ENCODE assay signal across 23 cellular contexts in genomic region chr18:50706199-50706598, GRCh38.
DNase-seq lines count a peak whose midpoint lies in the region; ATAC-seq, FAIRE-seq and TF ChIP-seq lines count a peak whose summit lies in the region.
"Had no signal": no experiment of that assay in that cellular context is flagged by ENCODE, and none has a peak within 500 bp of the region (broad histone marks: within the 10 kb centered on the region; RNA-seq: fewer than 3 reads in every experiment).

No MANE protein-coding gene starts in this region.

- peaks cover 3% of the 10 kb centered on the region for H3K27me3 Mint-ChIP-seq in activated CD4-positive, alpha-beta T cell treated with anti-CD3 and anti-CD28 coated beads for 36 hours
- peaks cover 9% of the 10 kb centered on the region for H3K27me3 Mint-ChIP-seq in chondrocyte (ENCODE audit: low read depth)
- H3K27me3 Mint-ChIP-seq: activated CD4-positive, alpha-beta memory T cell treated with anti-CD3 and anti-CD28 coated beads, Interleukin-2, amount 10 ng/mL, durations not matched to agents 7 days and 5 days had no signal

- H3K36me3 Mint-ChIP-seq in activated CD4-positive, alpha-beta T cell treated with anti-CD3 and anti-CD28 coated beads for 36 hours (ENCODE audit: low read depth) = no peaks in the 10 kb centered on the region
- no peaks in the 10 kb centered on the region for H3K36me3 Mint-ChIP-seq in chondrocyte (ENCODE audit: low read depth)
- H3K36me3 Mint-ChIP-seq: CD14-positive monocyte; stimulated activated memory B cell treated with anti-CD40 and anti-IgM and Interleukin-4, amounts not matched to agents 10 μg/mL and 1 μg/mL and 100 μg/mL, for 72 hours had no signal

- no peaks in the 10 kb centered on the region for H3K9me2 ChIP-seq in neural cell (ENCODE audit: insufficient read depth, low read length)

- no peak for FAIRE-seq in GM19239 (lab: Jason Lieb, UNC)
- FAIRE-seq: small intestine had no signal

- no peak overlapping the region for H2AFZ ChIP-seq in neural cell (ENCODE audit: low read depth, low read length)

- CTCF ChIA-PET in activated CD4-positive, alpha-beta T cell treated with anti-CD3 and anti-CD28 coated beads for 36 hours (lab: Charles Lee) = no interaction called here

- H3K4me3 ChIP-seq in neural cell (ENCODE audit: low read length) = no peak overlapping the region
- H3K4me3 ChIP-seq: lung, suprapubic skin, uterus had no signal

- H3K27ac ChIP-seq in neural cell (ENCODE audit: low read length) = no peak overlapping the region
- H3K27ac ChIP-seq: suprapubic skin, uterus had no signal

- no peak overlapping the region for H3K27ac Mint-ChIP-seq in activated CD4-positive, alpha-beta T cell treated with anti-CD3 and anti-CD28 coated beads for 36 hours
- H3K27ac Mint-ChIP-seq in chondrocyte (ENCODE audit: unreplicated experiment) = no peak overlapping the region
- H3K27ac Mint-ChIP-seq: activated CD4-positive, alpha-beta memory T cell treated with anti-CD3 and anti-CD28 coated beads, Interleukin-2, amount 10 ng/mL, durations not matched to agents 7 days and 5 days; CD14-positive monocyte; stimulated activated memory B cell treated with anti-CD40 and anti-IgM and Interleukin-4, amounts not matched to agents 10 μg/mL and 1 μg/mL and 100 μg/mL, for 72 hours had no signal

- H3K9ac ChIP-seq in neural cell (ENCODE audit: low read length) = no peak overlapping the region

- DNase-seq in NCI-H187 (lab: John Stamatoyannopoulos, UW) (peak; percentile 31 to 76), NCI-H510A treated with DMSO at 0.1 percent for 48 hours (lab: John Stamatoyannopoulos, UW) (peak; percentile 81), GM19239 (ENCODE audit: insufficient read length, low spot score) (no peak), chondrocyte (ENCODE audit: low spot score) (no peak)
- DNase-seq in activated CD4-positive, alpha-beta T cell treated with anti-CD3 and anti-CD28 coated beads for 36 hours = no peak
- DNase-seq: activated CD4-positive, alpha-beta memory T cell treated with anti-CD3 and anti-CD28 coated beads, Interleukin-2, amount 10 ng/mL, durations not matched to agents 7 days and 5 days; activated CD4-positive, CD25-positive, alpha-beta regulatory T cell; activated gamma-delta T cell; activated T-cell treated with anti-CD3 and anti-CD28 coated beads for 4 hours; cortex of kidney; GF-D8; MV-4-11; NCI-H446 treated with DMSO at 0.1 percent for 48 hours; small intestine; T1000; uterus had no signal

- intact Hi-C loops in activated CD4-positive, alpha-beta T cell treated with anti-CD3 and anti-CD28 coated beads for 36 hours (cut with DNase I, micrococcal nuclease) = no loop called here

- TF ChIP-seq CTCF in neural cell (IDR thresholded peaks at IDR 0.05; ENCODE audit: poor library complexity, severe bottlenecking) = no peak
- TF ChIP-seq CTCF in chondrocyte (IDR thresholded peaks at IDR 0.05) = no peak

- TF ChIP-seq EP300 in neural cell (conservative IDR thresholded peaks at IDR 0.05; ENCODE audit: poor library complexity, severe bottlenecking) = peak; percentile 24

- no peaks in the 10 kb centered on the region for H4K20me1 ChIP-seq in neural cell (ENCODE audit: insufficient read depth)

- POLR2A ChIA-PET in activated CD4-positive, alpha-beta T cell treated with anti-CD3 and anti-CD28 coated beads for 36 hours (lab: Charles Lee) = no interaction called here

- no peak overlapping the region for H3K4me3 Mint-ChIP-seq in activated CD4-positive, alpha-beta T cell treated with anti-CD3 and anti-CD28 coated beads for 36 hours
- no peak overlapping the region for H3K4me3 Mint-ChIP-seq in chondrocyte (ENCODE audit: unreplicated experiment)
- H3K4me3 Mint-ChIP-seq: activated CD4-positive, alpha-beta memory T cell treated with anti-CD3 and anti-CD28 coated beads, Interleukin-2, amount 10 ng/mL, durations not matched to agents 7 days and 5 days; CD14-positive monocyte; stimulated activated memory B cell treated with anti-CD40 and anti-IgM and Interleukin-4, amounts not matched to agents 10 μg/mL and 1 μg/mL and 100 μg/mL, for 72 hours had no signal

- H3K4me1 Mint-ChIP-seq in activated CD4-positive, alpha-beta T cell treated with anti-CD3 and anti-CD28 coated beads for 36 hours = no peaks in the 10 kb centered on the region
- no peaks in the 10 kb centered on the region for H3K4me1 Mint-ChIP-seq in chondrocyte (ENCODE audit: low read depth)
- H3K4me1 Mint-ChIP-seq: activated CD4-positive, alpha-beta memory T cell treated with anti-CD3 and anti-CD28 coated beads, Interleukin-2, amount 10 ng/mL, durations not matched to agents 7 days and 5 days; CD14-positive monocyte; stimulated activated memory B cell treated with anti-CD40 and anti-IgM and Interleukin-4, amounts not matched to agents 10 μg/mL and 1 μg/mL and 100 μg/mL, for 72 hours had no signal

- no peaks in the 10 kb centered on the region for H3K27me3 ChIP-seq in neural cell (ENCODE audit: insufficient read depth, low read depth, low read length)
- H3K27me3 ChIP-seq: suprapubic skin, uterus had no signal

- H3F3A ChIP-seq in neural cell (ENCODE audit: insufficient read depth, low read length, poor library complexity, severe bottlenecking) = no peaks in the 10 kb centered on the region

- ATAC-seq in GM18861 (IDR thresholded peaks at IDR 0.05; ENCODE audit: unreplicated experiment) = peak; percentile 63
- no peak for ATAC-seq in GM19455 (IDR thresholded peaks at IDR 0.05; ENCODE audit: unreplicated experiment)
- ATAC-seq in activated CD4-positive, alpha-beta T cell treated with anti-CD3 and anti-CD28 coated beads for 36 hours = no peak
- ATAC-seq: stimulated activated memory B cell treated with anti-CD40 and anti-IgM and Interleukin-4, amounts not matched to agents 10 μg/mL and 1 μg/mL and 100 μg/mL, for 72 hours had no signal

- no peaks in the 10 kb centered on the region for H3K9me3 ChIP-seq in neural cell (ENCODE audit: low read length)
- H3K9me3 ChIP-seq: suprapubic skin, uterus had no signal

- TF ChIP-seq RAD21 in neural cell (conservative IDR thresholded peaks at IDR 0.05) = no peak

- H3K36me3 ChIP-seq in neural cell (ENCODE audit: insufficient read depth, low read length) = no peaks in the 10 kb centered on the region
- H3K36me3 ChIP-seq: suprapubic skin, uterus had no signal

- no peaks in the 10 kb centered on the region for H3K79me2 ChIP-seq in neural cell (replicated peaks; ENCODE audit: insufficient read depth, low read length)

- H3K9me3 Mint-ChIP-seq in activated CD4-positive, alpha-beta T cell treated with anti-CD3 and anti-CD28 coated beads for 36 hours (ENCODE audit: low read depth) = no peaks in the 10 kb centered on the region
- no peaks in the 10 kb centered on the region for H3K9me3 Mint-ChIP-seq in chondrocyte (ENCODE audit: low read depth)
- H3K9me3 Mint-ChIP-seq: activated CD4-positive, alpha-beta memory T cell treated with anti-CD3 and anti-CD28 coated beads, Interleukin-2, amount 10 ng/mL, durations not matched to agents 7 days and 5 days; stimulated activated memory B cell treated with anti-CD40 and anti-IgM and Interleukin-4, amounts not matched to agents 10 μg/mL and 1 μg/mL and 100 μg/mL, for 72 hours had no signal

- H3K4me2 ChIP-seq in neural cell (ENCODE audit: low read length) = no peak overlapping the region

TF ChIP-seq in neural cell, 6 proteins besides CTCF, POLR2A, EP300 and RAD21:
- TF ChIP-seq EZH2 (IDR thresholded peaks at IDR 0.05; ENCODE audit: borderline replicate concordance, insufficient read depth, low read length, poor library complexity, severe bottlenecking) (no peak), REST (IDR thresholded peaks at IDR 0.05; ENCODE audit: borderline replicate concordance) (no peak), TAF1 (IDR thresholded peaks at IDR 0.05; ENCODE audit: low read depth) (no peak), POLR2AphosphoS5 (IDR thresholded peaks at IDR 0.05) (no peak), SMC3 (conservative IDR thresholded peaks at IDR 0.05; ENCODE audit: poor library complexity) (no peak), MXI1 (conservative IDR thresholded peaks at IDR 0.05; ENCODE audit: poor library complexity, severe bottlenecking) (no peak)
TF ChIP-seq in neural cell: peak in this region for 0.

Comparison
In these comparisons a context has a peak if more than half of its experiments do, and no peak if none do; other contexts are left out.
1. DNase-seq: peak in NCI-H187 (2 of 2) and NCI-H510A treated with DMSO at 0.1 percent for 48 hours (single experiment); none in GM19239 (single experiment), activated CD4-positive, alpha-beta T cell treated with anti-CD3 and anti-CD28 coated beads for 36 hours (single experiment) and chondrocyte (single experiment).